Comparison of ENCODE assay signal across 12 cellular contexts in genomic region chr16:72291531-72291981, GRCh38.
DNase-seq lines count a peak whose midpoint lies in the region; ATAC-seq, FAIRE-seq and TF ChIP-seq lines count a peak whose summit lies in the region.
"Had no signal": no experiment of that assay in that cellular context is flagged by ENCODE, and none has a peak within 500 bp of the region (broad histone marks: within the 10 kb centered on the region; RNA-seq: fewer than 3 reads in every experiment).

No MANE protein-coding gene starts in this region.

- no peaks in the 10 kb centered on the region for H3K27me3 Mint-ChIP-seq in chondrocyte (ENCODE audit: low read depth)

- no peaks in the 10 kb centered on the region for H3K9me3 Mint-ChIP-seq in chondrocyte (ENCODE audit: low read depth)
- H3K9me3 Mint-ChIP-seq: neural crest cell had no signal

- POLR2A ChIA-PET in A549 (lab: Yijun Ruan, JAX): no interaction called here

- H3K4me1 Mint-ChIP-seq in chondrocyte (ENCODE audit: low read depth): peaks cover 49% of the 10 kb centered on the region
- H3K4me1 Mint-ChIP-seq: neural crest cell had no signal

- CTCF ChIA-PET in A549 (lab: Yijun Ruan, JAX): interaction anchor here (0.6 to 1.2 kb wide), 3 partner anchors 49 to 1393 kb away, joined by 3 to 5 read pairs (median 3); no protein-coding TSS in a partner anchor

- DNase-seq in A549 (ENCODE audit: low read depth in 1 of 2, low spot score in 1 of 2): peak; percentile 53 to 70
- DNase-seq in LoVo (ENCODE audit: low spot score): peak; percentile 40
- no peak for DNase-seq in chondrocyte (ENCODE audit: low spot score)
- peak; percentile 59 to 87 for DNase-seq in lung microvascular endothelial cell (ENCODE audit: low read depth in 2 of 2)
- DNase-seq in RPMI8226: no peak
- no peak for DNase-seq in activated naive CD4-positive, alpha-beta T cell treated with anti-CD3 and anti-CD28 coated beads, Interleukin-2, amount 50 U/mL, for 16 hours
- DNase-seq in NCI-H187 treated with DMSO at 0.1 percent for 48 hours (lab: John Stamatoyannopoulos, UW): no peak
- DNase-seq: activated CD4-positive, alpha-beta T cell treated with anti-CD3 and anti-CD28 coated beads, Interleukin-2, amount 50 U/mL, for 4 hours; NCI-H2171 treated with DMSO at 0.1 percent for 48 hours had no signal

- peak overlapping the region; percentile 77 to 84 for H3K27ac ChIP-seq in A549
- H3K27ac ChIP-seq: C4-2B had no signal

- TF ChIP-seq EP300 in A549 (IDR thresholded peaks at IDR 0.05): 0 out of 5 replicates have a peak, but pooled peaks of 1 of the 2 experiments have one; percentile 24

- peak; percentile 79 for FAIRE-seq in A549 (lab: Jason Lieb, UNC)

- peak overlapping the region; percentile 72 for H3K4me2 ChIP-seq in A549

- no peak overlapping the region for H3K4me3 ChIP-seq in A549

- no peak for TF ChIP-seq CTCF in A549 (IDR thresholded peaks at IDR 0.05)
- no peak for TF ChIP-seq CTCF in chondrocyte (IDR thresholded peaks at IDR 0.05)

- no peak; a peak in 1 of 5 replicates for TF ChIP-seq RAD21 in A549 (conservative IDR thresholded peaks at IDR 0.05 in 1 of 2, IDR thresholded peaks at IDR 0.05 in 1 of 2)

- H3K36me3 Mint-ChIP-seq in chondrocyte (ENCODE audit: low read depth): peaks cover 5% of the 10 kb centered on the region

- H3K9me3 ChIP-seq in A549: no peaks in the 10 kb centered on the region

- peak overlapping the region; percentile 95 for H3K27ac Mint-ChIP-seq in chondrocyte (ENCODE audit: unreplicated experiment)

- H3K4me3 Mint-ChIP-seq in chondrocyte (ENCODE audit: unreplicated experiment): peak overlapping the region; percentile 20
- H3K4me3 Mint-ChIP-seq: neural crest cell had no signal

- peaks cover 23% of the 10 kb centered on the region for H3K4me1 ChIP-seq in A549

- ATAC-seq in A549 (peak; percentile 98 to 99), GM18520 (IDR thresholded peaks at IDR 0.05; ENCODE audit: unreplicated experiment) (no peak)

- TF ChIP-seq POLR2A in A549 (IDR thresholded peaks at IDR 0.05; ENCODE audit: low read length): no peak

TF ChIP-seq in A549, 52 proteins besides CTCF, POLR2A, EP300 and RAD21:
- TF ChIP-seq ESRRA (IDR thresholded peaks at IDR 0.05; ENCODE audit: borderline replicate concordance, low read length): no peak
- TF ChIP-seq TP53 (CRISPR knock-in tag; IDR thresholded peaks at IDR 0.05): no peak
- no peak for TF ChIP-seq FOSB (CRISPR knock-in tag; IDR thresholded peaks at IDR 0.05)
- no peak for TF ChIP-seq RFX5 (IDR thresholded peaks at IDR 0.05)
- no peak for TF ChIP-seq RCOR1 (IDR thresholded peaks at IDR 0.05; ENCODE audit: low read depth, low read length)
- TF ChIP-seq GATA3 (IDR thresholded peaks at IDR 0.05; ENCODE audit: borderline replicate concordance): peak; percentile 76
- TF ChIP-seq CHD2 (IDR thresholded peaks at IDR 0.05; ENCODE audit: low read length, partially characterized antibody): no peak
- no peak for TF ChIP-seq CBX2 (IDR thresholded peaks at IDR 0.05; ENCODE audit: borderline replicate concordance, low read depth)
- no peak for TF ChIP-seq HEYL (CRISPR knock-in tag; IDR thresholded peaks at IDR 0.05)
- TF ChIP-seq FOXS1 (CRISPR knock-in tag; IDR thresholded peaks at IDR 0.05): no peak
- peak; percentile 48; the same call in 1 of the 2 replicates for TF ChIP-seq MAX (IDR thresholded peaks at IDR 0.05)
- peak; percentile 89 for TF ChIP-seq JUNB (IDR thresholded peaks at IDR 0.05)
- no peak for TF ChIP-seq KDM1A (IDR thresholded peaks at IDR 0.05; ENCODE audit: low read depth)
- 0 out of 3 replicates have a peak, but pooled peaks have one; percentile 29 for TF ChIP-seq BCL3 (IDR thresholded peaks at IDR 0.05)
- peak; percentile 30 to 36; a peak in 2 of 5 replicates for TF ChIP-seq JUN (IDR thresholded peaks at IDR 0.05)
- TF ChIP-seq NR3C1 (IDR thresholded peaks at IDR 0.05): no peak
- TF ChIP-seq ZFP36 (IDR thresholded peaks at IDR 0.05; ENCODE audit: borderline replicate concordance, partially characterized antibody): no peak
- peak; percentile 92 for TF ChIP-seq FOSL2 (IDR thresholded peaks at IDR 0.05)
- peak; percentile 95 for TF ChIP-seq FOSL2 (CRISPR knock-in tag; IDR thresholded peaks at IDR 0.05)

Comparison
In these comparisons a context has a peak if more than half of its experiments do, and no peak if none do; other contexts are left out.
1. DNase-seq: peak in A549 (2 of 2), LoVo (single experiment) and lung microvascular endothelial cell (2 of 2); none in chondrocyte (single experiment), RPMI8226 (single experiment), activated naive CD4-positive, alpha-beta T cell treated with anti-CD3 and anti-CD28 coated beads, Interleukin-2, amount 50 U/mL, for 16 hours (single experiment) and NCI-H187 treated with DMSO at 0.1 percent for 48 hours (single experiment).